Comparison of ENCODE assay signal across 11 cellular contexts in the genomic region with DNA sequence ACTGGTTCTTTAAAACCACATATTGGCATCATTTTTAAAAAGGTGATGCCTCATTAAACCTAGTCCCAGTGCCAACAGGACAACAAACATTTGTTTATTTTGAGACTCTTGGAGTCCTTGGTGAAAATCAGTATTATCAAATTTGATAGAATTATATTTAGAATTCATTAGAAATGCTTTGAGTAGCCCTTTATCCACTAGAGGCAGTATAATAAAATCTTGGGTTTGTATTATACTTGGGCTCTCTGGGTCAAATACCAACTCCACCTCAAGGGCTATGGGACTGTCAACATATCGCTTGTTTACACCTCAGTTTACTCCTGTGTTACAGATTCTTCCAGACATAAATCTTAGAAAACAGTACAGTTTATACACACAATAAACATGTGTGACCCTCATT.
DNase-seq lines count a peak whose midpoint lies in the region; ATAC-seq, FAIRE-seq and TF ChIP-seq lines count a peak whose summit lies in the region.
"Had no signal": no experiment of that assay in that cellular context is flagged by ENCODE, and none has a peak within 500 bp of the region (broad histone marks: within the 10 kb centered on the region; RNA-seq: fewer than 3 reads in every experiment).

No MANE protein-coding gene starts in this region.

- TF ChIP-seq RAD21 in HepG2 (CRISPR knock-in tag; IDR thresholded peaks at IDR 0.05): no peak

- CTCF ChIA-PET in HEK293T (lab: Yijun Ruan, JAX): interaction anchor here (0.6 to 0.8 kb wide), 3 partner anchors 146 to 953 kb away, joined by 3 read pairs; a partner anchor contains a TSS
- CTCF ChIA-PET in HepG2 (lab: Yijun Ruan, JAX; ENCODE audit: low intra/inter-chr PET ratio, low total read pairs): no interaction called here

- TF ChIP-seq POLR2A in HepG2 (IDR thresholded peaks at IDR 0.05; ENCODE audit: insufficient read depth in 1 of 2, low read depth in 2 of 2, low read length in 2 of 2): no peak

- 13% methylated on average over 1 of the region's 1 CpG for WGBS in HepG2 (ENCODE audit: low lambda C conversion rate)

- in situ Hi-C loops in SK-MEL-5 (cut with HindIII; ENCODE audit: low pct_unique_long_range_greater_than_20kb, low sequenced_read_pairs): no loop called here
- in situ Hi-C loops in HepG2 (cut with HindIII; ENCODE audit: extremely low pct_ligation_motif_present, low pct_unique_long_range_greater_than_20kb): loop anchor here (25.0 kb wide), 1 partner anchor 1038 kb away; no protein-coding TSS in a partner anchor

- FAIRE-seq in D721Med (lab: Jason Lieb, UNC) (no peak), HepG2 (lab: Jason Lieb, UNC) (no peak)

- no peak overlapping the region for H2AFZ ChIP-seq in HepG2 (ENCODE audit: low read length)

- no peaks in the 10 kb centered on the region for H3K27me3 ChIP-seq in HepG2 (ENCODE audit: control insufficient read depth in 1 of 2, insufficient read depth in 2 of 2, low read length in 2 of 2)
- H3K27me3 ChIP-seq: right atrium auricular region had no signal

- TF ChIP-seq CTCF in D721Med (IDR thresholded peaks at IDR 0.05; ENCODE audit: insufficient read depth, missing control alignments) (peak; percentile 25), HepG2 (CRISPR knock-in tag; IDR thresholded peaks at IDR 0.05) (no peak)

- no peaks in the 10 kb centered on the region for H3K36me3 ChIP-seq in HepG2 (replicated peaks in 1 of 2; ENCODE audit: control insufficient read depth in 1 of 2, insufficient read depth in 2 of 2, low read length in 2 of 2)
- H3K36me3 ChIP-seq: right atrium auricular region had no signal

- no peaks in the 10 kb centered on the region for H3K4me1 ChIP-seq in HepG2 (ENCODE audit: insufficient read depth, low read length)
- H3K4me1 ChIP-seq: right atrium auricular region had no signal

- intact Hi-C loops in HepG2 (cut with micrococcal nuclease; ENCODE audit: unreplicated experiment): loop anchor here (5.0 kb wide), 1 partner anchor 1513 kb away; no protein-coding TSS in a partner anchor

- H3K79me2 ChIP-seq in HepG2 (ENCODE audit: insufficient read depth, low read length): no peaks in the 10 kb centered on the region

- no TSS peak for BruUV-seq in HepG2 (replicated peaks; lab: Mats Ljungman, UMichigan)

- peak; percentile 64; the same call in 2 of the 3 replicates for ATAC-seq in HepG2
- no peak for ATAC-seq in activated CD4-positive, CD25-positive, alpha-beta regulatory T cell treated with anti-CD3 and anti-CD28 coated beads, Interleukin-2, amount 50 U/mL, for 24 hours
- ATAC-seq: stimulated activated memory B cell treated with anti-CD40 and anti-IgM and Interleukin-4, amounts not matched to agents 10 μg/mL and 1 μg/mL and 100 μg/mL, for 72 hours had no signal

- no peak overlapping the region for H3K4me2 ChIP-seq in HepG2 (ENCODE audit: low read depth, low read length)

- POLR2A ChIA-PET in HEK293T (lab: Yijun Ruan, JAX): no interaction called here
- POLR2A ChIA-PET in HepG2 (lab: Yijun Ruan, JAX): no interaction called here

- no peak overlapping the region for H3K4me3 ChIP-seq in HepG2 (replicated peaks in 1 of 3; ENCODE audit: insufficient read depth in 1 of 3, low read depth in 2 of 3, low read length in 3 of 3)
- H3K4me3 ChIP-seq: right atrium auricular region had no signal

- H3K9me3 ChIP-seq in HepG2 (ENCODE audit: low read length): no peaks in the 10 kb centered on the region
- H3K9me3 ChIP-seq: right atrium auricular region had no signal

- no peak for DNase-seq in D721Med (ENCODE audit: insufficient read length, low spot score)
- DNase-seq in HEK293T (ENCODE audit: extremely low spot score): peak; percentile 12
- peak; percentile 43 for DNase-seq in SK-MEL-5 (ENCODE audit: low read depth, low spot score)
- DNase-seq in HepG2 (ENCODE audit: low spot score): no peak
- DNase-seq in NCI-H146 treated with DMSO at 0.1 percent for 48 hours (lab: John Stamatoyannopoulos, UW; ENCODE audit: unreplicated experiment): no peak
- DNase-seq in NCI-H774 (lab: John Stamatoyannopoulos, UW): no peak
- no peak for DNase-seq in germinal center (ENCODE audit: low spot score)
- DNase-seq: NCI-H2029 treated with DMSO at 0.1 percent for 48 hours had no signal

- H3K27ac ChIP-seq in HepG2 (ENCODE audit: extremely low read length, insufficient read depth, low read length): no peak overlapping the region
- H3K27ac ChIP-seq: right atrium auricular region had no signal

- no peaks in the 10 kb centered on the region; the same call in 1 of the 2 replicates for H4K20me1 ChIP-seq in HepG2 (ENCODE audit: insufficient read depth, low read length)

- no peak overlapping the region for H3K9ac ChIP-seq in HepG2 (ENCODE audit: insufficient read depth, low read depth, low read length)

- no peak for TF ChIP-seq EP300 in HepG2 (IDR thresholded peaks at IDR 0.05; ENCODE audit: low read depth in 2 of 2, low read length in 2 of 2)
- TF ChIP-seq EP300 in HepG2 (CRISPR knock-in tag; IDR thresholded peaks at IDR 0.05; ENCODE audit: borderline replicate concordance): no peak

TF ChIP-seq in HEK293T, 16 proteins besides CTCF, POLR2A, EP300 and RAD21:
- TF ChIP-seq, protein P1, sequence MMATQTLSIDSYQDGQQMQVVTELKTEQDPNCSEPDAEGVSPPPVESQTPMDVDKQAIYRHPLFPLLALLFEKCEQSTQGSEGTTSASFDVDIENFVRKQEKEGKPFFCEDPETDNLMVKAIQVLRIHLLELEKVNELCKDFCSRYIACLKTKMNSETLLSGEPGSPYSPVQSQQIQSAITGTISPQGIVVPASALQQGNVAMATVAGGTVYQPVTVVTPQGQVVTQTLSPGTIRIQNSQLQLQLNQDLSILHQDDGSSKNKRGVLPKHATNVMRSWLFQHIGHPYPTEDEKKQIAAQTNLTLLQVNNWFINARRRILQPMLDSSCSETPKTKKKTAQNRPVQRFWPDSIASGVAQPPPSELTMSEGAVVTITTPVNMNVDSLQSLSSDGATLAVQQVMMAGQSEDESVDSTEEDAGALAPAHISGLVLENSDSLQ (IDR thresholded peaks at IDR 0.05): no peak
- TF ChIP-seq L3MBTL2 (conservative IDR thresholded peaks at IDR 0.05): no peak
- TF ChIP-seq FOXM1 (IDR thresholded peaks at IDR 0.05; ENCODE audit: borderline replicate concordance): no peak
- no peak for TF ChIP-seq FOXK2 (IDR thresholded peaks at IDR 0.05)
- no peak for TF ChIP-seq BHLHE40 (IDR thresholded peaks at IDR 0.05; ENCODE audit: borderline replicate concordance)
- TF ChIP-seq LEF1 (IDR thresholded peaks at IDR 0.05; ENCODE audit: borderline replicate concordance): no peak
- no peak for TF ChIP-seq HDGF (IDR thresholded peaks at IDR 0.05; ENCODE audit: borderline replicate concordance)
- no peak for TF ChIP-seq SUZ12 (IDR thresholded peaks at IDR 0.05)
- no peak for TF ChIP-seq ARNT (IDR thresholded peaks at IDR 0.05)
- TF ChIP-seq TARDBP (IDR thresholded peaks at IDR 0.05): no peak
- TF ChIP-seq ELF4 (IDR thresholded peaks at IDR 0.05): no peak
- no peak for TF ChIP-seq ZNF384 (IDR thresholded peaks at IDR 0.05)
- TF ChIP-seq SP1 (IDR thresholded peaks at IDR 0.05): no peak
- TF ChIP-seq CTBP1 (IDR thresholded peaks at IDR 0.05; ENCODE audit: borderline replicate concordance): no peak

TF ChIP-seq in HepG2, 621 proteins besides CTCF, POLR2A, EP300 and RAD21 (continues in another document):
- TF ChIP-seq, protein P2, sequence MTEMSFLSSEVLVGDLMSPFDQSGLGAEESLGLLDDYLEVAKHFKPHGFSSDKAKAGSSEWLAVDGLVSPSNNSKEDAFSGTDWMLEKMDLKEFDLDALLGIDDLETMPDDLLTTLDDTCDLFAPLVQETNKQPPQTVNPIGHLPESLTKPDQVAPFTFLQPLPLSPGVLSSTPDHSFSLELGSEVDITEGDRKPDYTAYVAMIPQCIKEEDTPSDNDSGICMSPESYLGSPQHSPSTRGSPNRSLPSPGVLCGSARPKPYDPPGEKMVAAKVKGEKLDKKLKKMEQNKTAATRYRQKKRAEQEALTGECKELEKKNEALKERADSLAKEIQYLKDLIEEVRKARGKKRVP (CRISPR knock-in tag; IDR thresholded peaks at IDR 0.05): no peak
- TF ChIP-seq, protein P3, sequence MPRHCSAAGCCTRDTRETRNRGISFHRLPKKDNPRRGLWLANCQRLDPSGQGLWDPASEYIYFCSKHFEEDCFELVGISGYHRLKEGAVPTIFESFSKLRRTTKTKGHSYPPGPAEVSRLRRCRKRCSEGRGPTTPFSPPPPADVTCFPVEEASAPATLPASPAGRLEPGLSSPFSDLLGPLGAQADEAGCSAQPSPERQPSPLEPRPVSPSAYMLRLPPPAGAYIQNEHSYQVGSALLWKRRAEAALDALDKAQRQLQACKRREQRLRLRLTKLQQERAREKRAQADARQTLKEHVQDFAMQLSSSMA (CRISPR knock-in tag; IDR thresholded peaks at IDR 0.05): no peak
- TF ChIP-seq RORA (CRISPR knock-in tag; IDR thresholded peaks at IDR 0.05): no peak
- TF ChIP-seq, protein P4, sequence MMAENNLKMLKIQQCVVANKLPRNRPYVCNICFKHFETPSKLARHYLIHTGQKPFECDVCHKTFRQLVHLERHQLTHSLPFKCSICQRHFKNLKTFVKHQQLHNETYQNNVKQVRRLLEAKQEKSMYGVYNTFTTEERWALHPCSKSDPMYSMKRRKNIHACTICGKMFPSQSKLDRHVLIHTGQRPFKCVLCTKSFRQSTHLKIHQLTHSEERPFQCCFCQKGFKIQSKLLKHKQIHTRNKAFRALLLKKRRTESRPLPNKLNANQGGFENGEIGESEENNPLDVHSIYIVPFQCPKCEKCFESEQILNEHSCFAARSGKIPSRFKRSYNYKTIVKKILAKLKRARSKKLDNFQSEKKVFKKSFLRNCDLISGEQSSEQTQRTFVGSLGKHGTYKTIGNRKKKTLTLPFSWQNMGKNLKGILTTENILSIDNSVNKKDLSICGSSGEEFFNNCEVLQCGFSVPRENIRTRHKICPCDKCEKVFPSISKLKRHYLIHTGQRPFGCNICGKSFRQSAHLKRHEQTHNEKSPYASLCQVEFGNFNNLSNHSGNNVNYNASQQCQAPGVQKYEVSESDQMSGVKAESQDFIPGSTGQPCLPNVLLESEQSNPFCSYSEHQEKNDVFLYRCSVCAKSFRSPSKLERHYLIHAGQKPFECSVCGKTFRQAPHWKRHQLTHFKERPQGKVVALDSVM (CRISPR knock-in tag; IDR thresholded peaks at IDR 0.05): no peak
- no peak for TF ChIP-seq ZNF180 (CRISPR knock-in tag; IDR thresholded peaks at IDR 0.05; ENCODE audit: borderline replicate concordance, low read depth)
- TF ChIP-seq, protein P5, sequence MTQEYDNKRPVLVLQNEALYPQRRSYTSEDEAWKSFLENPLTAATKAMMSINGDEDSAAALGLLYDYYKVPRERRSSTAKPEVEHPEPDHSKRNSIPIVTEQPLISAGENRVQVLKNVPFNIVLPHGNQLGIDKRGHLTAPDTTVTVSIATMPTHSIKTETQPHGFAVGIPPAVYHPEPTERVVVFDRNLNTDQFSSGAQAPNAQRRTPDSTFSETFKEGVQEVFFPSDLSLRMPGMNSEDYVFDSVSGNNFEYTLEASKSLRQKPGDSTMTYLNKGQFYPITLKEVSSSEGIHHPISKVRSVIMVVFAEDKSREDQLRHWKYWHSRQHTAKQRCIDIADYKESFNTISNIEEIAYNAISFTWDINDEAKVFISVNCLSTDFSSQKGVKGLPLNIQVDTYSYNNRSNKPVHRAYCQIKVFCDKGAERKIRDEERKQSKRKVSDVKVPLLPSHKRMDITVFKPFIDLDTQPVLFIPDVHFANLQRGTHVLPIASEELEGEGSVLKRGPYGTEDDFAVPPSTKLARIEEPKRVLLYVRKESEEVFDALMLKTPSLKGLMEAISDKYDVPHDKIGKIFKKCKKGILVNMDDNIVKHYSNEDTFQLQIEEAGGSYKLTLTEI (CRISPR knock-in tag; conservative IDR thresholded peaks at IDR 0.05): no peak
- no peak for TF ChIP-seq ZNF891 (CRISPR knock-in tag; IDR thresholded peaks at IDR 0.05)

Comparison
In these comparisons a context has a peak if more than half of its experiments do, and no peak if none do; other contexts are left out.
1. DNase-seq: peak in HEK293T (single experiment) and SK-MEL-5 (single experiment); none in D721Med (single experiment), HepG2 (single experiment), NCI-H146 treated with DMSO at 0.1 percent for 48 hours (single experiment), NCI-H774 (single experiment) and germinal center (single experiment).